ENCODE assay signal across 9 cellular contexts in genomic region chr17:7481275-7481674, GRCh38. TPM values are rescaled to one million over a fixed set of nuclear protein-coding genes. Genes with fewer than 3 reads are reported as not detected.
DNase-seq lines count a peak whose midpoint lies in the region; ATAC-seq and TF ChIP-seq lines count a peak whose summit lies in the region.
"Not testable (repeated sequence)": the region's sequence is repeated elsewhere in the genome, so short reads cannot be mapped to it uniquely, and the experiment has no call there.
"Had no signal": no experiment of that assay in that cellular context is flagged by ENCODE, and none has a peak within 500 bp of the region (broad histone marks: within the 10 kb centered on the region; RNA-seq: fewer than 3 reads in every experiment).

Gene SLC35G6 (plus strand): TSS chr17:7481446. CDS start chr17:7481517, 71 bp downstream.

- H3K36me3 ChIP-seq in GM23338 (ENCODE audit: insufficient read depth): not testable (repeated sequence)
- H3K36me3 ChIP-seq in SJSA1: peaks cover 14% of the 10 kb centered on the region; the same call in 1 of the 2 replicates

- H3K27ac ChIP-seq in 22Rv1 (peak within 1 kb of the TSS; percentile 86), GM23338 (ENCODE audit: low read depth) (peak within 1 kb of the TSS; percentile 81), SJSA1 (peak within 1 kb of the TSS; percentile 66)

- H3K4me3 ChIP-seq in GM23338 (peak within 1 kb of the TSS; percentile 84), SJSA1 (peak within 1 kb of the TSS; percentile 95; the same call in 1 of the 2 replicates)

- H3K79me2 ChIP-seq in GM23338 (replicated peaks; ENCODE audit: insufficient read depth): peaks cover 52% of the 10 kb centered on the region

- H3K9me3 ChIP-seq in SJSA1 (replicated peaks): not testable (repeated sequence)

- H3K27me3 Mint-ChIP-seq in GM23338 (ENCODE audit: insufficient read depth, low read depth, poor library complexity) (peaks cover 33% of the 10 kb centered on the region), immature natural killer cell (ENCODE audit: low read depth in 3 of 3) (peaks cover 42 to 57% (median 47%) of the 10 kb centered on the region in 3 donors)
- not testable (repeated sequence) for H3K27me3 Mint-ChIP-seq in activated naive CD4-positive, alpha-beta T cell treated with anti-CD3 and anti-CD28 coated beads for 36 hours (ENCODE audit: low read depth); dendritic cell treated with granulocyte-macrophage colony-stimulating factor and Interleukin-4, amounts not matched to agents 40 ng/mL and 50 ng/mL, for 4 days; nephron (ENCODE audit: low read depth); stimulated activated memory B cell treated with anti-CD40 and anti-IgM and Interleukin-4, amounts not matched to agents 10 μg/mL and 1 μg/mL and 100 μg/mL, for 72 hours

- H2AFZ ChIP-seq in GM23338: peak within 1 kb of the TSS; percentile 94

- not testable (repeated sequence) for ATAC-seq in GM23338; stimulated activated memory B cell treated with anti-CD40 and anti-IgM and Interleukin-4, amounts not matched to agents 10 μg/mL and 1 μg/mL and 100 μg/mL, for 72 hours

- not testable (repeated sequence) for H3K27me3 ChIP-seq in GM23338 (ENCODE audit: insufficient read depth); SJSA1 (replicated peaks)

- peaks cover 13% of the 10 kb centered on the region for H3K36me3 Mint-ChIP-seq in GM23338 (ENCODE audit: low read depth)
- peaks cover 15% of the 10 kb centered on the region for H3K36me3 Mint-ChIP-seq in activated naive CD4-positive, alpha-beta T cell treated with anti-CD3 and anti-CD28 coated beads for 36 hours (ENCODE audit: low read depth)
- H3K36me3 Mint-ChIP-seq in dendritic cell treated with granulocyte-macrophage colony-stimulating factor and Interleukin-4, amounts not matched to agents 40 ng/mL and 50 ng/mL, for 4 days (ENCODE audit: low read depth): peaks cover 28% of the 10 kb centered on the region
- not testable (repeated sequence) for H3K36me3 Mint-ChIP-seq in immature natural killer cell; nephron (ENCODE audit: low read depth); stimulated activated memory B cell treated with anti-CD40 and anti-IgM and Interleukin-4, amounts not matched to agents 10 μg/mL and 1 μg/mL and 100 μg/mL, for 72 hours

- H3K4me3 Mint-ChIP-seq in GM23338 (peak within 1 kb of the TSS; percentile 96), immature natural killer cell (peak within 1 kb of the TSS; percentile 89 to 95 (median 93)), nephron (peak within 1 kb of the TSS; percentile 93 to 99 (median 95))
- peak within 1 kb of the TSS; percentile 88 for H3K4me3 Mint-ChIP-seq in activated naive CD4-positive, alpha-beta T cell treated with anti-CD3 and anti-CD28 coated beads for 36 hours
- H3K4me3 Mint-ChIP-seq in dendritic cell treated with granulocyte-macrophage colony-stimulating factor and Interleukin-4, amounts not matched to agents 40 ng/mL and 50 ng/mL, for 4 days: peak within 1 kb of the TSS; percentile 81
- peak within 1 kb of the TSS; percentile 81 for H3K4me3 Mint-ChIP-seq in stimulated activated memory B cell treated with anti-CD40 and anti-IgM and Interleukin-4, amounts not matched to agents 10 μg/mL and 1 μg/mL and 100 μg/mL, for 72 hours

- DNase-seq in GM23338 (ENCODE audit: low spot score); SJSA1 (ENCODE audit: low read depth in 1 of 2, low spot score in 2 of 2); activated naive CD4-positive, alpha-beta T cell treated with anti-CD3 and anti-CD28 coated beads for 36 hours; immature natural killer cell: not testable (repeated sequence)

- not testable (repeated sequence) for H3K27ac Mint-ChIP-seq in GM23338
- peak within 1 kb of the TSS; percentile 100 for H3K27ac Mint-ChIP-seq in activated naive CD4-positive, alpha-beta T cell treated with anti-CD3 and anti-CD28 coated beads for 36 hours
- peak within 1 kb of the TSS; percentile 81 for H3K27ac Mint-ChIP-seq in dendritic cell treated with granulocyte-macrophage colony-stimulating factor and Interleukin-4, amounts not matched to agents 40 ng/mL and 50 ng/mL, for 4 days
- H3K27ac Mint-ChIP-seq in immature natural killer cell (peak within 1 kb of the TSS; percentile 97 to 100 (median 100)), nephron (peak within 1 kb of the TSS; percentile 100)
- peak within 1 kb of the TSS; percentile 100 for H3K27ac Mint-ChIP-seq in stimulated activated memory B cell treated with anti-CD40 and anti-IgM and Interleukin-4, amounts not matched to agents 10 μg/mL and 1 μg/mL and 100 μg/mL, for 72 hours

- intact Hi-C loops in activated naive CD4-positive, alpha-beta T cell treated with anti-CD3 and anti-CD28 coated beads for 36 hours (cut with micrococcal nuclease): loop anchor here (5.0 to 10.0 kb wide), 3 partner anchors 149 to 839 kb away; partner anchors contain the start of genes KIAA0753, PER1 and TXNDC17
- intact Hi-C loops in dendritic cell treated with granulocyte-macrophage colony-stimulating factor and Interleukin-4, amounts not matched to agents 40 ng/mL and 50 ng/mL, for 4 days (cut with micrococcal nuclease): loop anchor here (10.0 kb wide), 1 partner anchor 126 kb away; the partner anchor contains the start of genes KCTD11 and TMEM95

- peak within 1 kb of the TSS; percentile 96 for H3K4me2 ChIP-seq in GM23338

- CTCF ChIA-PET in activated naive CD4-positive, alpha-beta T cell treated with anti-CD3 and anti-CD28 coated beads for 36 hours (lab: Charles Lee): interaction anchor here (0.8 kb wide), 1 partner anchor 239 kb away, joined by 3 read pairs; the partner anchor contains the start of gene GABARAP

- peaks cover 10% of the 10 kb centered on the region; the same call in 1 of the 2 replicates for H3F3A ChIP-seq in GM23338 (replicated peaks; ENCODE audit: low read depth)

- not testable (repeated sequence) for H4K20me1 ChIP-seq in GM23338 (replicated peaks; ENCODE audit: insufficient read depth)

- not testable (repeated sequence) for H3K9me3 Mint-ChIP-seq in GM23338; activated naive CD4-positive, alpha-beta T cell treated with anti-CD3 and anti-CD28 coated beads for 36 hours; dendritic cell treated with granulocyte-macrophage colony-stimulating factor and Interleukin-4, amounts not matched to agents 40 ng/mL and 50 ng/mL, for 4 days; immature natural killer cell; nephron; stimulated activated memory B cell treated with anti-CD40 and anti-IgM and Interleukin-4, amounts not matched to agents 10 μg/mL and 1 μg/mL and 100 μg/mL, for 72 hours

- H3K4me1 ChIP-seq in GM23338 (ENCODE audit: insufficient read depth) (peaks cover 28% of the 10 kb centered on the region), SJSA1 (replicated peaks) (peaks cover 58% of the 10 kb centered on the region)

- not testable (repeated sequence) for TF ChIP-seq CTCF in 22Rv1 (IDR thresholded peaks at IDR 0.05); GM23338 (conservative IDR thresholded peaks at IDR 0.05; ENCODE audit: low read depth in 2 of 2); nephron (IDR thresholded peaks at IDR 0.05; ENCODE audit: unreplicated experiment in 3 of 3)

- not testable (repeated sequence) for H3K9me2 ChIP-seq in GM23338 (ENCODE audit: insufficient read depth)

- peaks cover 60% of the 10 kb centered on the region for H3K4me1 Mint-ChIP-seq in GM23338
- H3K4me1 Mint-ChIP-seq in activated naive CD4-positive, alpha-beta T cell treated with anti-CD3 and anti-CD28 coated beads for 36 hours (ENCODE audit: low read depth): peaks cover 68% of the 10 kb centered on the region
- H3K4me1 Mint-ChIP-seq in dendritic cell treated with granulocyte-macrophage colony-stimulating factor and Interleukin-4, amounts not matched to agents 40 ng/mL and 50 ng/mL, for 4 days (ENCODE audit: low read depth): peaks cover 75% of the 10 kb centered on the region
- peaks cover 69 to 83% of the 10 kb centered on the region in 2 donors for H3K4me1 Mint-ChIP-seq in immature natural killer cell
- peaks cover 74% of the 10 kb centered on the region for H3K4me1 Mint-ChIP-seq in nephron
- peaks cover 74% of the 10 kb centered on the region for H3K4me1 Mint-ChIP-seq in stimulated activated memory B cell treated with anti-CD40 and anti-IgM and Interleukin-4, amounts not matched to agents 10 μg/mL and 1 μg/mL and 100 μg/mL, for 72 hours

RNA-seq across cellular contexts. Expression of gene SLC35G6, which starts in this region (rescaled TPM):
- total RNA-seq in GM23338 (2014; rRNA removed; shearing (Covaris generic)): not detected in 2 replicates
- polyA plus RNA-seq in GM23338 (2016; fragmentation: Nextera tagmentation; extraction: Ambion mirVana) (0.16 TPM in 1 of 2 replicates, not detected in the other), immature natural killer cell (not detected)
- total RNA-seq in SJSA1 (2014; rRNA removed; shearing (Covaris generic)): not detected in 2 replicates
- total RNA-seq in activated naive CD4-positive, alpha-beta T cell treated with anti-CD3 and anti-CD28 coated beads for 36 hours: not detected
- total RNA-seq: cerebellum had no signal
